1 cellular context compared by ENCODE assay signal in the genomic region with DNA sequence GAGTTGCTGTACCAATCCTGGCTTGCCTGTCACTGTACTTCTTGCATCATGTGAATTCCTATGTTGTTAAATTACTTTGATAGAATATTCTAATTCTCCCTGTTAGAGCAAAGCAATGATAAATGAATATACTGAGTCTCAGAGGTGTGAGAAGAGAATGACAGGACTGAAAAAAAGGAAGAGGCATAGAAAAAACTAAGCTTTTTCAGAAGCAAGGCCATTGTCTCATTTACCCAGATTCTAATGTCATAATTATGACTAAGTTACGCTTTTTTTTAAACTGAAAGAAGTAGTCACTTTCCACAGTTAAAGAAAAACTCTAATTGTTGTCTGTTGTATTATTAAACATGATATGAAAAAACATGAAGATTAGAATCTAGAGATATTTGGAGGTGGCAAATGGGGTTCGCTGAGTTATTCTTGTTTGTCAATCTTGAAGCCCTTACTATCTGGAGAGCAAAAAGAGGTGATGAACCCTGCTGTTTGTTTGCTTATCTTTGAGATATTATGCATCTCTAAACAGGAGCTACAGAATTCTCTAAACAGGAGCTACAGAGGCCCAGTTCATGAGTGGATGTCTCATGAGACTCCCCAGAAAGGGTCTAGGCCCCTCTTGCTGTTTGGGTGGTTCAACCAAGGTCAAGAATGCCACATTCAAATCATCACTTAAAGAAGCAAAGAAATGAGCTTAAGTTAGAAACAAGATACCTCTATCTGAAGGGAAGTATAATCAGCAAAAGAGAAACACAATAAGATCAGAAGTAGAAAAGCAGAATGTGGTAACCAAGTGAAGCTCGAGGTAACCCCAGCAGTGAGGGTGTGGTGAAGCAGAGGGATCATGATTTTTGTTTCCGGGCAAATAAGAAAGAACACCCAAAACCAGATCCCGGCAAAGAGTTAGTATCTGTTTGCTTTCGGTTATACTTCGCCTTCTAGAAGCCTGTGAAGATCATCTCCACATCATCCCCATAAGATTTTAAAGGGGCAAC.
TF ChIP-seq lines count a peak whose summit lies in the region.

No MANE protein-coding gene starts in this region.

TF ChIP-seq in HepG2, 621 proteins besides CTCF, POLR2A, EP300 and RAD21:
- TF ChIP-seq HDAC1 (CRISPR knock-in tag; IDR thresholded peaks at IDR 0.05) (no peak), ATF7-NPFF (CRISPR knock-in tag; IDR thresholded peaks at IDR 0.05; ENCODE audit: low read depth) (no peak), ADNP (CRISPR knock-in tag; IDR thresholded peaks at IDR 0.05) (no peak), ATM (IDR thresholded peaks at IDR 0.05; ENCODE audit: borderline replicate concordance) (no peak), ATF2 (CRISPR knock-in tag; IDR thresholded peaks at IDR 0.05) (no peak), ZNF75D (CRISPR knock-in tag; IDR thresholded peaks at IDR 0.05; ENCODE audit: borderline replicate concordance) (no peak), TRAFD1 (CRISPR knock-in tag; IDR thresholded peaks at IDR 0.05; ENCODE audit: borderline replicate concordance) (no peak), ZNF337 (CRISPR knock-in tag; IDR thresholded peaks at IDR 0.05; ENCODE audit: borderline replicate concordance, low read depth) (no peak)
- TF ChIP-seq, protein P1, sequence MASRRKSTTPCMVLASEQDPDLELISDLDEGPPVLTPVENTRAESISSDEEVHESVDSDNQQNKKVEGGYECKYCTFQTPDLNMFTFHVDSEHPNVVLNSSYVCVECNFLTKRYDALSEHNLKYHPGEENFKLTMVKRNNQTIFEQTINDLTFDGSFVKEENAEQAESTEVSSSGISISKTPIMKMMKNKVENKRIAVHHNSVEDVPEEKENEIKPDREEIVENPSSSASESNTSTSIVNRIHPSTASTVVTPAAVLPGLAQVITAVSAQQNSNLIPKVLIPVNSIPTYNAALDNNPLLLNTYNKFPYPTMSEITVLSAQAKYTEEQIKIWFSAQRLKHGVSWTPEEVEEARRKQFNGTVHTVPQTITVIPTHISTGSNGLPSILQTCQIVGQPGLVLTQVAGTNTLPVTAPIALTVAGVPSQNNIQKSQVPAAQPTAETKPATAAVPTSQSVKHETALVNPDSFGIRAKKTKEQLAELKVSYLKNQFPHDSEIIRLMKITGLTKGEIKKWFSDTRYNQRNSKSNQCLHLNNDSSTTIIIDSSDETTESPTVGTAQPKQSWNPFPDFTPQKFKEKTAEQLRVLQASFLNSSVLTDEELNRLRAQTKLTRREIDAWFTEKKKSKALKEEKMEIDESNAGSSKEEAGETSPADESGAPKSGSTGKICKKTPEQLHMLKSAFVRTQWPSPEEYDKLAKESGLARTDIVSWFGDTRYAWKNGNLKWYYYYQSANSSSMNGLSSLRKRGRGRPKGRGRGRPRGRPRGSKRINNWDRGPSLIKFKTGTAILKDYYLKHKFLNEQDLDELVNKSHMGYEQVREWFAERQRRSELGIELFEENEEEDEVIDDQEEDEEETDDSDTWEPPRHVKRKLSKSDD (CRISPR knock-in tag; IDR thresholded peaks at IDR 0.05; ENCODE audit: low read depth) = no peak
- TF ChIP-seq, protein P2, sequence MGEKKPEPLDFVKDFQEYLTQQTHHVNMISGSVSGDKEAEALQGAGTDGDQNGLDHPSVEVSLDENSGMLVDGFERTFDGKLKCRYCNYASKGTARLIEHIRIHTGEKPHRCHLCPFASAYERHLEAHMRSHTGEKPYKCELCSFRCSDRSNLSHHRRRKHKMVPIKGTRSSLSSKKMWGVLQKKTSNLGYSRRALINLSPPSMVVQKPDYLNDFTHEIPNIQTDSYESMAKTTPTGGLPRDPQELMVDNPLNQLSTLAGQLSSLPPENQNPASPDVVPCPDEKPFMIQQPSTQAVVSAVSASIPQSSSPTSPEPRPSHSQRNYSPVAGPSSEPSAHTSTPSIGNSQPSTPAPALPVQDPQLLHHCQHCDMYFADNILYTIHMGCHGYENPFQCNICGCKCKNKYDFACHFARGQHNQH (CRISPR knock-in tag; IDR thresholded peaks at IDR 0.05) = no peak
- TF ChIP-seq, protein P3, sequence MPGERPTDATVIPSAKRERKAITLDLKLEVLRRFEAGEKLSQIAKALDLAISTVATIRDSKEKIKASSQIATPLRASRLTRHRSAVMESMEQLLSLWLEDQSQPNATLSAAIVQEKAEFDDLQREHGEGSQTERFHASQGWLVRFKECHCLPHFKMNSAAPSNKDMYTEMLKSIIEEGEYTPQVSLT (CRISPR knock-in tag; IDR thresholded peaks at IDR 0.05; ENCODE audit: borderline replicate concordance, low read depth) = no peak
